ENCODE assay signal across 16 cellular contexts in the genomic region with DNA sequence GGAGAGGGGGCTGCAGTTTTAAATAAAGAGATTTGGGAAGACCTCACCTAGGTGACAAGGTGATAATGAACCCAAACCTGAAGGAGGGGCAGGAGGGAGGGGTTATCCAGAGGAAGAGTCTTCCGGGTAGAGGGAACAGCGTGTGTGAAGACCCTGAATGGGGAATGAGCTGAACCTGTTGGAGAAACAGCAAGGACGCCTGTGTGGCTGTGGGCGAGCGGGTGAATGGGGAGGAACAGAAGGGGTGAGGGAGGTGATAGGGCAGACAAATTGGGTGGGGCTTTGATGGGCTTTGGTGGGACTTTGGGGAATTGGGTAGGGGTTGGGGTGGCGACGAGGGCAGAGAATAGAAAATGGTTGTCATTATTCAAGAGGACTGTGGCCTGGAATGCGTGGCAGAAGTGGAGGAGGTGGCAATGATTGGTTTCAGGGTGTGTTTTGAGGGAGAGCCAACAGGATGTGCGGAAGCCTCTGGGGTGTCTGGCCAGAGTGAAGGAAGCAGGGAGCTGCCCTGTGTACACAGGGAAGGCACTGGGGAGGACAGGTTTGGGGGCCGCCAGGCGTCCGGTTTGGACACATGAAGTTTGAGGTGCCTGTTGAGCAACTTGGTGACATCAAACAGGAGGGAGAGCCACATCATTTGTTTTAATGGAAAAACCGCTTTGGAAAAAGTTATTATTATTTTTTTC. TPM values are rescaled to one million over a fixed set of nuclear protein-coding genes. Genes with fewer than 3 reads are reported as not detected.
"Had no signal": no experiment of that assay in that cellular context is flagged by ENCODE, and none has a peak within 500 bp of the region (broad histone marks: within the 10 kb centered on the region; RNA-seq: fewer than 3 reads in every experiment).

No MANE protein-coding gene starts in this region.

- H3K9me3 ChIP-seq: esophagus squamous epithelium, tibial artery had no signal

- H3K27ac Mint-ChIP-seq: activated CD4-positive, alpha-beta T cell treated with anti-CD3 and anti-CD28 coated beads, Interleukin-2, amount 10 ng/mL, durations not matched to agents 7 days and 5 days; activated CD8-positive, alpha-beta T cell treated with anti-CD3 and anti-CD28 coated beads, Interleukin-2, amount 10 ng/mL, durations not matched to agents 7 days and 5 days; dendritic cell treated with granulocyte-macrophage colony-stimulating factor and Interleukin-4, amounts not matched to agents 40 ng/mL and 50 ng/mL, for 4 days; T-helper 2 cell treated with Interferon-gamma antibody and Interleukin-4, amounts not matched to agents 5 μg/mL and 100 μg/mL, for 36 hours had no signal

- FAIRE-seq: endothelial cell of umbilical vein, urothelium cell line had no signal

- H3K9me3 Mint-ChIP-seq: activated CD4-positive, alpha-beta T cell treated with anti-CD3 and anti-CD28 coated beads, Interleukin-2, amount 10 ng/mL, durations not matched to agents 7 days and 5 days; activated naive CD4-positive, alpha-beta T cell treated with anti-CD3 and anti-CD28 coated beads, Interleukin-2, amount 10 ng/mL, durations not matched to agents 7 days and 5 days; activated T-cell treated with anti-CD3 and anti-CD28 coated beads, Interleukin-2, amount 50 U/mL, for 4 hours; dendritic cell treated with granulocyte-macrophage colony-stimulating factor and Interleukin-4, amounts not matched to agents 40 ng/mL and 50 ng/mL, for 4 days; T-helper 2 cell treated with Interferon-gamma antibody and Interleukin-4, amounts not matched to agents 5 μg/mL and 100 μg/mL, for 36 hours had no signal

- H3K4me3 Mint-ChIP-seq: activated CD4-positive, alpha-beta T cell treated with anti-CD3 and anti-CD28 coated beads, Interleukin-2, amount 10 ng/mL, durations not matched to agents 7 days and 5 days; activated CD8-positive, alpha-beta T cell treated with anti-CD3 and anti-CD28 coated beads, Interleukin-2, amount 10 ng/mL, durations not matched to agents 7 days and 5 days; activated naive CD4-positive, alpha-beta T cell treated with anti-CD3 and anti-CD28 coated beads, Interleukin-2, amount 10 ng/mL, durations not matched to agents 7 days and 5 days; activated T-cell treated with anti-CD3 and anti-CD28 coated beads, Interleukin-2, amount 50 U/mL, for 4 hours; dendritic cell treated with granulocyte-macrophage colony-stimulating factor and Interleukin-4, amounts not matched to agents 40 ng/mL and 50 ng/mL, for 4 days; T-helper 2 cell treated with Interferon-gamma antibody and Interleukin-4, amounts not matched to agents 5 μg/mL and 100 μg/mL, for 36 hours had no signal

- DNase-seq: activated CD4-positive, alpha-beta T cell treated with anti-CD3 and anti-CD28 coated beads, Interleukin-2, amount 10 ng/mL, durations not matched to agents 7 days and 5 days; activated CD8-positive, alpha-beta T cell treated with anti-CD3 and anti-CD28 coated beads, Interleukin-2, amount 10 ng/mL, durations not matched to agents 7 days and 5 days; activated effector memory CD4-positive, alpha-beta T cell treated with Interleukin-2 at 50 U/mL for 16 hours; activated naive CD4-positive, alpha-beta T cell treated with anti-CD3 and anti-CD28 coated beads, Interleukin-2, amount 10 ng/mL, durations not matched to agents 7 days and 5 days; activated T-cell treated with anti-CD3 and anti-CD28 coated beads, Interleukin-2, amount 50 U/mL, for 4 hours; effector memory CD4-positive, alpha-beta T cell; esophagus squamous epithelium; stimulated activated naive CD4-positive, alpha-beta T cell; substantia nigra; SW 1271; tibial artery had no signal

- ATAC-seq: activated CD8-positive, alpha-beta T cell treated with anti-CD3 and anti-CD28 coated beads, Interleukin-2, amount 10 ng/mL, durations not matched to agents 7 days and 5 days; activated T-cell treated with anti-CD3 and anti-CD28 coated beads, Interleukin-2, amount 50 U/mL, for 4 hours had no signal

- H3K27me3 ChIP-seq: esophagus squamous epithelium, tibial artery had no signal

- H3K36me3 ChIP-seq: esophagus squamous epithelium had no signal

- H3K27me3 Mint-ChIP-seq: activated CD4-positive, alpha-beta T cell treated with anti-CD3 and anti-CD28 coated beads, Interleukin-2, amount 10 ng/mL, durations not matched to agents 7 days and 5 days had no signal

- H3K36me3 Mint-ChIP-seq: activated naive CD4-positive, alpha-beta T cell treated with anti-CD3 and anti-CD28 coated beads, Interleukin-2, amount 10 ng/mL, durations not matched to agents 7 days and 5 days had no signal

- H3K4me3 ChIP-seq: esophagus squamous epithelium, lung, tibial artery had no signal

RNA-seq across cellular contexts. Expression of gene NKD1, which starts 48.7 kb away (rescaled TPM):
- total RNA-seq: endothelial cell of umbilical vein had no signal
- polyA plus RNA-seq: endothelial cell of umbilical vein had no signal
